ENCODE assay signal across 8 cellular contexts in genomic region chr13:112893570-112894422, GRCh38.
DNase-seq lines count a peak whose midpoint lies in the region; ATAC-seq and TF ChIP-seq lines count a peak whose summit lies in the region.

No MANE protein-coding gene starts in this region.

- peak overlapping the region; percentile 61 for H3K4me3 ChIP-seq in hepatocyte
- H3K4me3 ChIP-seq in skeletal muscle cell (ENCODE audit: low read depth, low read length): peak overlapping the region; percentile 38

- CTCF ChIA-PET in Calu3 (lab: Charles Lee): interaction anchor here (0.7 kb wide), 1 partner anchor 14 kb away, joined by 3 read pairs; no protein-coding TSS in a partner anchor

- peak; percentile 21 for DNase-seq in Calu3
- DNase-seq in NCI-H128 (lab: John Stamatoyannopoulos, UW; ENCODE audit: unreplicated experiment): peak; percentile 23
- DNase-seq in activated naive CD4-positive, alpha-beta T cell treated with anti-CD3 and anti-CD28 coated beads, Interleukin-2, amount 50 U/mL, for 72 hours (ENCODE audit: low spot score in 2 of 2): peak in 1 of 2 donors; percentile 42
- peak; percentile 89 for DNase-seq in hepatocyte (ENCODE audit: low spot score)
- no peak for DNase-seq in skeletal muscle cell (ENCODE audit: low read depth)
- no peak for DNase-seq in activated CD8-positive, alpha-beta memory T cell treated with anti-CD3 and anti-CD28 coated beads for 24 hours

- ATAC-seq in GM19467 (IDR thresholded peaks at IDR 0.05; ENCODE audit: unreplicated experiment) (peak; percentile 43), HG02970 (IDR thresholded peaks at IDR 0.05; ENCODE audit: low FRiP score, unreplicated experiment) (no peak)
- ATAC-seq in activated naive CD4-positive, alpha-beta T cell treated with anti-CD3 and anti-CD28 coated beads, Interleukin-2, amount 50 U/mL, for 72 hours: peak; percentile 70 to 77

- peaks cover 24% of the 10 kb centered on the region for H3K4me1 ChIP-seq in hepatocyte (ENCODE audit: insufficient read depth)

- peak overlapping the region; percentile 98 for H3K27ac ChIP-seq in hepatocyte

- 14% methylated on average over 9 of the region's 51 CpGs for WGBS in hepatocyte (ENCODE audit: low lambda C conversion rate, missing lambda C conversion rate)

- peaks cover 4% of the 10 kb centered on the region for H3K36me3 Mint-ChIP-seq in Calu3 (ENCODE audit: insufficient read depth, unreplicated experiment)
- no peaks in the 10 kb centered on the region for H3K36me3 Mint-ChIP-seq in activated naive CD4-positive, alpha-beta T cell treated with anti-CD3 and anti-CD28 coated beads, Interleukin-2, amount 50 U/mL, for 72 hours

- H3K9me3 ChIP-seq in hepatocyte (ENCODE audit: low read depth): no peaks in the 10 kb centered on the region

- H2AFZ ChIP-seq in hepatocyte: peak overlapping the region; percentile 64

- no peaks in the 10 kb centered on the region for H3K9me3 Mint-ChIP-seq in Calu3 (ENCODE audit: low read depth, unreplicated experiment)
- no peaks in the 10 kb centered on the region for H3K9me3 Mint-ChIP-seq in activated naive CD4-positive, alpha-beta T cell treated with anti-CD3 and anti-CD28 coated beads, Interleukin-2, amount 50 U/mL, for 72 hours

- TF ChIP-seq CTCF in Calu3 (IDR thresholded peaks at IDR 0.05; ENCODE audit: unreplicated experiment): no peak
- no peak for TF ChIP-seq CTCF in hepatocyte (IDR thresholded peaks at IDR 0.05; ENCODE audit: poor library complexity)

- intact Hi-C loops in Calu3 (cut with micrococcal nuclease; ENCODE audit: unreplicated experiment): no loop called here

- H3K27ac Mint-ChIP-seq in Calu3 (ENCODE audit: unreplicated experiment): no peak overlapping the region
- no peak overlapping the region for H3K27ac Mint-ChIP-seq in activated naive CD4-positive, alpha-beta T cell treated with anti-CD3 and anti-CD28 coated beads, Interleukin-2, amount 50 U/mL, for 72 hours

- no peaks in the 10 kb centered on the region for H3K9me2 ChIP-seq in hepatocyte (replicated peaks; ENCODE audit: insufficient read depth)

- peak overlapping the region; percentile 99 for H3K4me2 ChIP-seq in hepatocyte

- no TSS peak for BruUV-seq in Calu3 (replicated peaks; lab: Mats Ljungman, UMichigan)

- H3K27me3 Mint-ChIP-seq in Calu3 (ENCODE audit: unreplicated experiment): no peaks in the 10 kb centered on the region

- peaks cover 9% of the 10 kb centered on the region for H3K4me1 Mint-ChIP-seq in Calu3 (ENCODE audit: low read depth, unreplicated experiment)

- peak overlapping the region; percentile 43 for H3K4me3 Mint-ChIP-seq in Calu3 (ENCODE audit: low read depth, unreplicated experiment)

- H3K36me3 ChIP-seq in hepatocyte (replicated peaks; ENCODE audit: insufficient read depth, low read depth): no peaks in the 10 kb centered on the region

- H3K27me3 ChIP-seq in hepatocyte: no peaks in the 10 kb centered on the region

- H4K20me1 ChIP-seq in hepatocyte (ENCODE audit: insufficient read depth, poor library complexity, severe bottlenecking): no peaks in the 10 kb centered on the region

- H3K79me2 ChIP-seq in hepatocyte: no peaks in the 10 kb centered on the region

Comparison
In these comparisons a context has a peak if more than half of its experiments do, and no peak if none do; other contexts are left out.
1. DNase-seq: peak in Calu3 (single experiment), NCI-H128 (single experiment) and hepatocyte (single experiment); none in skeletal muscle cell (single experiment) and activated CD8-positive, alpha-beta memory T cell treated with anti-CD3 and anti-CD28 coated beads for 24 hours (single experiment).